ENCODE assay signal across 13 cellular contexts in the genomic region with DNA sequence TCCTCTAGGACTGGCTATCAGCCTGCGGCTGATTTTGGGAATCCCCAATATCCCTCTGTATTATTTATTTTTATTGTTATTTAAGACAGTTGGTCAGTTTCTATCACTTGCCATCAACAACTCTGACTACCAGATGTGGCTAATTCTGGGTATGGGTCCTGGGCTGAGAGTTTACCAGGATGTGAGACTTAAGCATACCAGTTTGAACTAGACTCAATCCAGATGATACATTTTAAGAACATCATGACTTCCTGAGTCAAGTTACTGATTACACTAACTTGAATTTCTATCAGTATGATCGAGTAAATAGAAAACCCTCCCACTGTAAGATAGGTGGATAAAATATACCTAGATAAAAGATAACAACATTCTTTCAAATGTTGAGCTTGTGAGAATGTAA.
"Had no signal": no experiment of that assay in that cellular context is flagged by ENCODE, and none has a peak within 500 bp of the region (broad histone marks: within the 10 kb centered on the region; RNA-seq: fewer than 3 reads in every experiment).

No MANE protein-coding gene starts in this region.

- DNase-seq: activated CD4-positive, alpha-beta memory T cell treated with anti-CD3 and anti-CD28 coated beads for 36 hours; activated CD4-positive, alpha-beta T cell treated with anti-CD3 and anti-CD28 coated beads for 36 hours; activated CD8-positive, alpha-beta memory T cell treated with anti-CD3 and anti-CD28 coated beads, Interleukin-2, amount 10 ng/mL, durations not matched to agents 7 days and 5 days; activated naive CD4-positive, alpha-beta T cell treated with anti-CD3 and anti-CD28 coated beads, Interleukin-2, amount 10 ng/mL, durations not matched to agents 7 days and 5 days; activated T-cell treated with anti-CD3 and anti-CD28 coated beads, Interleukin-2, amount 50 U/mL, for 1 hour; effector memory CD4-positive, alpha-beta T cell; foreskin keratinocyte; head of caudate nucleus; mesenchymal stem cell; natural killer cell; retina; stimulated activated CD4-positive, alpha-beta T cell treated with anti-CD3 and anti-CD28 coated beads, Interleukin-2, amount 100 ng/mL, for 48 hours had no signal

- ATAC-seq: activated CD4-positive, alpha-beta T cell treated with anti-CD3 and anti-CD28 coated beads for 36 hours; activated CD8-positive, alpha-beta memory T cell treated with anti-CD3 and anti-CD28 coated beads, Interleukin-2, amount 10 ng/mL, durations not matched to agents 7 days and 5 days; foreskin keratinocyte; natural killer cell; stimulated activated memory B cell treated with anti-CD40 and anti-IgM and Interleukin-4, amounts not matched to agents 10 μg/mL and 1 μg/mL and 100 μg/mL, for 72 hours had no signal
